Comparison of ENCODE assay signal across 8 cellular contexts in the genomic region with DNA sequence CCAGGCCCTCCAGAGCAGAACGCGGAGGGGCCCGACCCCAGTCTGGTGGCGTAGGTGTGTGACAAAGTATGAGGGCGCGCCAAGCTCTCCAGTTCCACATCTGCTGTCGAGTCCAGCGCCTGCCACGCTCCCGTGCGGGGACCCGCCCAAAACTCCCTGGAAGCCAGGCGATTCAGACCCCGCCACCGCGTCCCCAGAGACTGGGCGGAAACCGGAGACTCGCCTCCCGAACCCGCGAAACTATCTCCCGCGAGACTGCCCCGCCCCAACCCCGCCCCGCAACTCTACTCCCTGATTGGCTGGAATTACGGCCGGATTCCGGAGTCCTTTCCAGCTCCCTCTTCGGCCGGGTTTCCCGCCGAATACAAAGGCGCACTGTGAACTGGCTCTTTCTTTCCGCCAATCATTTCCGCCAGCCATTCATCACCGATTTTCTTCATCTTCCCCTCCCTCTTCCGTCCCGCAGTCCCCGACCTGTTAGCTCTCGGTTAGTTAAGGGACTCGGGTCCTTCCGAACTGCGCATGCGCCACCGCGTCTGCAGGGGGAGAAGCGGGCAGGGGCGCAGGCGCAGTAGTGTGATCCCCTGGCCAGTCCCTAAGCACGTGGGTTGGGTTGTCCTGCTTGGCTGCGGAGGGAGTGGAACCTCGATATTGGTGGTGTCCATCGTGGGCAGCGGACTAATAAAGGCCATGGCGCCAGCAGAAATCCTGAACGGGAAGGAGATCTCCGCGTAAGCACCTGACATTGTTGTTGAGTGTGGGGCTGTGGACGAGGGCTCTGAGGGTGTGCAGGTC. TPM values are rescaled to one million over a fixed set of nuclear protein-coding genes. Genes with fewer than 3 reads are reported as not detected.
DNase-seq lines count a peak whose midpoint lies in the region; ATAC-seq, FAIRE-seq and TF ChIP-seq lines count a peak whose summit lies in the region.

Gene MTHFD1, plus strand, starts transcription at position 616 of the 795 bp plus-strand sequence. Its CDS starts 75 bp downstream, at position 691.

- no peaks in the 10 kb centered on the region for H3K36me3 ChIP-seq in rectal smooth muscle tissue (ENCODE audit: control insufficient read depth, insufficient read depth, low read length)
- H3K36me3 ChIP-seq in aorta (ENCODE audit: control insufficient read depth in 1 of 2, insufficient read depth in 2 of 2, low read length in 1 of 2): no peaks in the 10 kb centered on the region

- no peaks in the 10 kb centered on the region for H3K9me3 ChIP-seq in aorta (ENCODE audit: control insufficient read depth, low read length)

- no peak for TF ChIP-seq CTCF in astrocyte of the cerebellum (IDR thresholded peaks at IDR 0.05; ENCODE audit: low read depth, low read length, missing control alignments)

- peak within 1 kb of the TSS; percentile 77 for H3K27ac ChIP-seq in rectal smooth muscle tissue (ENCODE audit: low read depth, low read length)
- peak within 1 kb of the TSS; percentile 47 to 54 for H3K27ac ChIP-seq in aorta (ENCODE audit: low read depth in 1 of 2, low read length in 2 of 2)

- peak within 1 kb of the TSS; percentile 85 for H3K9ac ChIP-seq in rectal smooth muscle tissue (ENCODE audit: low read length)

- peak; percentile 87 for ATAC-seq in HG02981 (IDR thresholded peaks at IDR 0.05; ENCODE audit: unreplicated experiment)
- peak; percentile 96 for ATAC-seq in aorta (ENCODE audit: low FRiP score)

- FAIRE-seq in GM18507 (lab: Jason Lieb, UNC): peak; percentile 99

- intact Hi-C loops in aorta (cut with DNase I): loop anchor here in 1 of 2 donors (5.0 kb wide), 2 partner anchors 46 to 114 kb away; partner anchors contain the start of genes ZBTB1 and ZBTB25

- in situ Hi-C loops in astrocyte of the cerebellum (cut with HindIII; ENCODE audit: low sequenced_read_pairs): no loop called here

- H3K4me3 ChIP-seq in astrocyte of the cerebellum (ENCODE audit: low read depth, low read length): peak within 1 kb of the TSS; percentile 87
- peak within 1 kb of the TSS; percentile 92 for H3K4me3 ChIP-seq in rectal smooth muscle tissue (ENCODE audit: low read length)
- peak within 1 kb of the TSS; percentile 36 to 74 for H3K4me3 ChIP-seq in aorta (ENCODE audit: low read length in 2 of 2)

- H3K4me1 ChIP-seq in rectal smooth muscle tissue (ENCODE audit: control insufficient read depth, insufficient read depth, low read length) (peaks cover 4% of the 10 kb centered on the region), aorta (ENCODE audit: control insufficient read depth in 1 of 2, insufficient read depth in 2 of 2, low read length in 2 of 2) (no peaks in the 10 kb centered on the region)

- H3K27me3 ChIP-seq in rectal smooth muscle tissue (ENCODE audit: control insufficient read depth, insufficient read depth, low read length): no peaks in the 10 kb centered on the region
- H3K27me3 ChIP-seq in aorta (ENCODE audit: control insufficient read depth in 1 of 2, insufficient read depth in 2 of 2, low read length in 1 of 2): no peaks in the 10 kb centered on the region

- WGBS in aorta, 2 donors: 0 to 1% methylated on average over 58 to 61 of the region's 61 CpGs

- DNase-seq in GM18507 (ENCODE audit: extremely low spot score, insufficient read length, low read depth) (peak; percentile 93), NCI-H2029 treated with DMSO at 0.1 percent for 48 hours (lab: John Stamatoyannopoulos, UW) (peak; percentile 83), T-helper 9 cell (peak; percentile 96), astrocyte of the cerebellum (ENCODE audit: low read depth) (peak; percentile 99), hepatic stellate cell (ENCODE audit: low spot score) (peak; percentile 99), aorta (peak; percentile 100)

RNA-seq across cellular contexts. Expression of gene MTHFD1, which starts in this region (rescaled TPM):
- 10 to 100 TPM; 39.4 to 44.6 TPM for total RNA-seq in aorta
- polyA plus RNA-seq in aorta: 10 to 100 TPM; 12.0 to 28.9 TPM

Comparison
In these comparisons a context has a peak if more than half of its experiments do, and no peak if none do; other contexts are left out.
1. Peak in every context shown above with its lines: DNase-seq, ATAC-seq, H3K4me3 ChIP-seq and H3K27ac ChIP-seq.